In genomic region chr20:32036716-32037355, GRCh38 we compare ENCODE assay signal across 21 cellular contexts. TPM values are rescaled to one million over a fixed set of nuclear protein-coding genes. Genes with fewer than 3 reads are reported as not detected.
DNase-seq lines count a peak whose midpoint lies in the region; ATAC-seq and TF ChIP-seq lines count a peak whose summit lies in the region.
"Had no signal": no experiment of that assay in that cellular context is flagged by ENCODE, and none has a peak within 500 bp of the region (broad histone marks: within the 10 kb centered on the region; RNA-seq: fewer than 3 reads in every experiment).

No MANE protein-coding gene starts in this region.

- peaks cover 3% of the 10 kb centered on the region for H3K36me3 Mint-ChIP-seq in chondrocyte (ENCODE audit: low read depth)
- no peaks in the 10 kb centered on the region for H3K36me3 Mint-ChIP-seq in activated T-helper 1 cell treated with anti-CD3 and anti-CD28 coated beads, Interleukin-12 subunit alpha, Interleukin-12 subunit beta, Interleukin-2, Interleukin-4 antibody, amounts not matched to agents 30 ng/mL and 10 ng/mL and 1 ng/mL, durations not matched to agents 14 hours and 24 hours and 36 hours (ENCODE audit: low read depth)
- H3K36me3 Mint-ChIP-seq in activated CD4-positive, alpha-beta T cell treated with anti-CD3 and anti-CD28 coated beads, Interleukin-2, amount 10 ng/mL, durations not matched to agents 7 days and 5 days (ENCODE audit: low read depth): no peaks in the 10 kb centered on the region
- H3K36me3 Mint-ChIP-seq: brain had no signal

- CTCF ChIA-PET in activated CD4-positive, alpha-beta T cell treated with anti-CD3 and anti-CD28 coated beads, Interleukin-2, amount 10 ng/mL, durations not matched to agents 7 days and 5 days (lab: Charles Lee): interaction anchor here (1.3 kb wide), 1 partner anchor 43 kb away, joined by 3 read pairs; no protein-coding TSS in a partner anchor

- peak; percentile 16 for DNase-seq in AG09319 (ENCODE audit: extremely low read depth, low read depth)
- peak; percentile 44 for DNase-seq in EH (ENCODE audit: low read depth)
- DNase-seq in NOMO-1 treated with DMSO at 0.1 percent for 48 hours (lab: John Stamatoyannopoulos, UW; ENCODE audit: unreplicated experiment): peak; percentile 48
- DNase-seq in chondrocyte (ENCODE audit: low spot score): no peak
- no peak for DNase-seq in activated T-helper 1 cell treated with anti-CD3 and anti-CD28 coated beads, Interleukin-12 subunit alpha, Interleukin-12 subunit beta, Interleukin-2, Interleukin-4 antibody, amounts not matched to agents 30 ng/mL and 10 ng/mL and 1 ng/mL, durations not matched to agents 14 hours and 24 hours and 36 hours (ENCODE audit: low spot score)
- DNase-seq in activated CD4-positive, alpha-beta T cell treated with anti-CD3 and anti-CD28 coated beads, Interleukin-2, amount 10 ng/mL, durations not matched to agents 7 days and 5 days: no peak
- DNase-seq: activated CD4-positive, alpha-beta memory T cell treated with anti-CD3 and anti-CD28 coated beads, Interleukin-2, amount 10 ng/mL, durations not matched to agents 7 days and 5 days; BE2C; effector CD4-positive, alpha-beta T cell; foreskin keratinocyte; GDM1; lower lobe of right lung; naive thymus-derived CD8-positive, alpha-beta T cell; NCI-H1092 treated with DMSO at 0.1 percent for 48 hours; NCI-H345; stimulated activated CD4-positive, alpha-beta T cell treated with anti-CD3 and anti-CD28 coated beads, Interleukin-1b, Interleukin-23, amount 100 ng/mL, for 48 hours; thyroid gland had no signal

- no peak overlapping the region for H3K4me3 Mint-ChIP-seq in chondrocyte (ENCODE audit: unreplicated experiment)
- no peak overlapping the region for H3K4me3 Mint-ChIP-seq in activated T-helper 1 cell treated with anti-CD3 and anti-CD28 coated beads, Interleukin-12 subunit alpha, Interleukin-12 subunit beta, Interleukin-2, Interleukin-4 antibody, amounts not matched to agents 30 ng/mL and 10 ng/mL and 1 ng/mL, durations not matched to agents 14 hours and 24 hours and 36 hours
- no peak overlapping the region for H3K4me3 Mint-ChIP-seq in activated CD4-positive, alpha-beta T cell treated with anti-CD3 and anti-CD28 coated beads, Interleukin-2, amount 10 ng/mL, durations not matched to agents 7 days and 5 days
- H3K4me3 Mint-ChIP-seq: activated CD4-positive, alpha-beta memory T cell treated with anti-CD3 and anti-CD28 coated beads, Interleukin-2, amount 10 ng/mL, durations not matched to agents 7 days and 5 days; brain; naive thymus-derived CD8-positive, alpha-beta T cell had no signal

- TF ChIP-seq CTCF in AG09319 (IDR thresholded peaks at IDR 0.05; ENCODE audit: low read depth, low read length): no peak
- TF ChIP-seq CTCF in chondrocyte (IDR thresholded peaks at IDR 0.05): no peak

- peaks cover 8% of the 10 kb centered on the region for H3K9me3 Mint-ChIP-seq in chondrocyte (ENCODE audit: low read depth)
- no peaks in the 10 kb centered on the region for H3K9me3 Mint-ChIP-seq in activated T-helper 1 cell treated with anti-CD3 and anti-CD28 coated beads, Interleukin-12 subunit alpha, Interleukin-12 subunit beta, Interleukin-2, Interleukin-4 antibody, amounts not matched to agents 30 ng/mL and 10 ng/mL and 1 ng/mL, durations not matched to agents 14 hours and 24 hours and 36 hours
- no peaks in the 10 kb centered on the region for H3K9me3 Mint-ChIP-seq in activated CD4-positive, alpha-beta T cell treated with anti-CD3 and anti-CD28 coated beads, Interleukin-2, amount 10 ng/mL, durations not matched to agents 7 days and 5 days
- H3K9me3 Mint-ChIP-seq: activated CD4-positive, alpha-beta memory T cell treated with anti-CD3 and anti-CD28 coated beads, Interleukin-2, amount 10 ng/mL, durations not matched to agents 7 days and 5 days had no signal

- peaks cover 32% of the 10 kb centered on the region for H3K27me3 Mint-ChIP-seq in chondrocyte (ENCODE audit: low read depth)
- H3K27me3 Mint-ChIP-seq in activated T-helper 1 cell treated with anti-CD3 and anti-CD28 coated beads, Interleukin-12 subunit alpha, Interleukin-12 subunit beta, Interleukin-2, Interleukin-4 antibody, amounts not matched to agents 30 ng/mL and 10 ng/mL and 1 ng/mL, durations not matched to agents 14 hours and 24 hours and 36 hours (ENCODE audit: insufficient read depth): peaks cover 50% of the 10 kb centered on the region
- peaks cover 52% of the 10 kb centered on the region for H3K27me3 Mint-ChIP-seq in activated CD4-positive, alpha-beta T cell treated with anti-CD3 and anti-CD28 coated beads, Interleukin-2, amount 10 ng/mL, durations not matched to agents 7 days and 5 days

- POLR2A ChIA-PET in activated CD4-positive, alpha-beta T cell treated with anti-CD3 and anti-CD28 coated beads, Interleukin-2, amount 10 ng/mL, durations not matched to agents 7 days and 5 days (lab: Charles Lee): no interaction called here

- ATAC-seq in GM18858 (IDR thresholded peaks at IDR 0.05; ENCODE audit: unreplicated experiment): no peak
- ATAC-seq in GM18519 (IDR thresholded peaks at IDR 0.05; ENCODE audit: low FRiP score, unreplicated experiment): no peak
- ATAC-seq: foreskin keratinocyte; lower lobe of right lung; naive thymus-derived CD8-positive, alpha-beta T cell had no signal

- peak overlapping the region; percentile 71 for H3K27ac Mint-ChIP-seq in chondrocyte (ENCODE audit: unreplicated experiment)
- no peak overlapping the region for H3K27ac Mint-ChIP-seq in activated T-helper 1 cell treated with anti-CD3 and anti-CD28 coated beads, Interleukin-12 subunit alpha, Interleukin-12 subunit beta, Interleukin-2, Interleukin-4 antibody, amounts not matched to agents 30 ng/mL and 10 ng/mL and 1 ng/mL, durations not matched to agents 14 hours and 24 hours and 36 hours
- no peak overlapping the region for H3K27ac Mint-ChIP-seq in activated CD4-positive, alpha-beta T cell treated with anti-CD3 and anti-CD28 coated beads, Interleukin-2, amount 10 ng/mL, durations not matched to agents 7 days and 5 days
- H3K27ac Mint-ChIP-seq: activated CD4-positive, alpha-beta memory T cell treated with anti-CD3 and anti-CD28 coated beads, Interleukin-2, amount 10 ng/mL, durations not matched to agents 7 days and 5 days had no signal

- peaks cover 36% of the 10 kb centered on the region for H3K4me1 Mint-ChIP-seq in chondrocyte (ENCODE audit: low read depth)
- H3K4me1 Mint-ChIP-seq in activated T-helper 1 cell treated with anti-CD3 and anti-CD28 coated beads, Interleukin-12 subunit alpha, Interleukin-12 subunit beta, Interleukin-2, Interleukin-4 antibody, amounts not matched to agents 30 ng/mL and 10 ng/mL and 1 ng/mL, durations not matched to agents 14 hours and 24 hours and 36 hours (ENCODE audit: low read depth): no peaks in the 10 kb centered on the region
- H3K4me1 Mint-ChIP-seq in activated CD4-positive, alpha-beta T cell treated with anti-CD3 and anti-CD28 coated beads, Interleukin-2, amount 10 ng/mL, durations not matched to agents 7 days and 5 days: no peaks in the 10 kb centered on the region
- H3K4me1 Mint-ChIP-seq: activated CD4-positive, alpha-beta memory T cell treated with anti-CD3 and anti-CD28 coated beads, Interleukin-2, amount 10 ng/mL, durations not matched to agents 7 days and 5 days had no signal

- intact Hi-C loops in activated T-helper 1 cell treated with anti-CD3 and anti-CD28 coated beads, Interleukin-12 subunit alpha, Interleukin-12 subunit beta, Interleukin-2, Interleukin-4 antibody, amounts not matched to agents 30 ng/mL and 10 ng/mL and 1 ng/mL, durations not matched to agents 14 hours and 24 hours and 36 hours (cut with micrococcal nuclease): no loop called here

RNA-seq across cellular contexts. Expression of gene HCK, which starts 15.2 kb away (rescaled TPM):
- total RNA-seq in chondrocyte: not detected in 3 replicates
- total RNA-seq in activated T-helper 1 cell treated with anti-CD3 and anti-CD28 coated beads, Interleukin-12 subunit alpha, Interleukin-12 subunit beta, Interleukin-2, Interleukin-4 antibody, amounts not matched to agents 30 ng/mL and 10 ng/mL and 1 ng/mL, durations not matched to agents 14 hours and 24 hours and 36 hours: 0.22 and 0.23 TPM in 2 replicates
- not detected for total RNA-seq in activated CD4-positive, alpha-beta T cell treated with anti-CD3 and anti-CD28 coated beads, Interleukin-2, amount 10 ng/mL, durations not matched to agents 7 days and 5 days
- total RNA-seq: foreskin keratinocyte, renal cortical epithelial cell had no signal

RNA-seq across cellular contexts. Expression of gene CCM2L, which starts 26.6 kb away (rescaled TPM):
- not detected in 3 replicates for total RNA-seq in chondrocyte
- total RNA-seq in activated T-helper 1 cell treated with anti-CD3 and anti-CD28 coated beads, Interleukin-12 subunit alpha, Interleukin-12 subunit beta, Interleukin-2, Interleukin-4 antibody, amounts not matched to agents 30 ng/mL and 10 ng/mL and 1 ng/mL, durations not matched to agents 14 hours and 24 hours and 36 hours: not detected in 2 replicates
- not detected for total RNA-seq in activated CD4-positive, alpha-beta T cell treated with anti-CD3 and anti-CD28 coated beads, Interleukin-2, amount 10 ng/mL, durations not matched to agents 7 days and 5 days
- total RNA-seq: activated CD4-positive, alpha-beta memory T cell treated with anti-CD3 and anti-CD28 coated beads, Interleukin-2, amount 10 ng/mL, durations not matched to agents 7 days and 5 days; foreskin keratinocyte; naive thymus-derived CD8-positive, alpha-beta T cell; renal cortical epithelial cell had no signal

Comparison
In these comparisons a context has a peak if more than half of its experiments do, and no peak if none do; other contexts are left out.
1. DNase-seq: peak in AG09319 (single experiment), EH (single experiment) and NOMO-1 treated with DMSO at 0.1 percent for 48 hours (single experiment); none in chondrocyte (single experiment), activated T-helper 1 cell treated with anti-CD3 and anti-CD28 coated beads, Interleukin-12 subunit alpha, Interleukin-12 subunit beta, Interleukin-2, Interleukin-4 antibody, amounts not matched to agents 30 ng/mL and 10 ng/mL and 1 ng/mL, durations not matched to agents 14 hours and 24 hours and 36 hours (single experiment) and activated CD4-positive, alpha-beta T cell treated with anti-CD3 and anti-CD28 coated beads, Interleukin-2, amount 10 ng/mL, durations not matched to agents 7 days and 5 days (single experiment).